ENCODE assay signal across 8 cellular contexts in genomic region chr6:125154184-125155135, GRCh38. TPM values are rescaled to one million over a fixed set of nuclear protein-coding genes. Genes with fewer than 3 reads are reported as not detected.
A peak's percentile ranks its signal among the peaks of the same experiment; 100 is the strongest.
DNase-seq lines count a peak whose midpoint lies in the region; ATAC-seq and TF ChIP-seq lines count a peak whose summit lies in the region.

No MANE protein-coding gene starts in this region.

- H3K9me3 Mint-ChIP-seq in CD4-positive, alpha-beta T cell = no peaks in the 10 kb centered on the region
- H3K9me3 Mint-ChIP-seq in effector memory CD8-positive, alpha-beta T cell = no peaks in the 10 kb centered on the region

- no peaks in the 10 kb centered on the region for H3K36me3 ChIP-seq in tibial artery

- peak overlapping the region; percentile 26 for H3K4me3 ChIP-seq in mononuclear cell (ENCODE audit: low read length)
- H3K4me3 ChIP-seq in tibial artery = peak overlapping the region; percentile 61 to 68

- H3K4me1 ChIP-seq in mononuclear cell (ENCODE audit: insufficient read depth, low read length) (peaks cover 15% of the 10 kb centered on the region), tibial artery (peaks cover 0 to 45% (median 9%) of the 10 kb centered on the region in 4 donors)

- peaks cover 61% of the 10 kb centered on the region for H3K27me3 Mint-ChIP-seq in CD4-positive, alpha-beta T cell
- peaks cover 41% of the 10 kb centered on the region for H3K27me3 Mint-ChIP-seq in T-helper 17 cell
- peaks cover 32 to 52% of the 10 kb centered on the region in 2 donors for H3K27me3 Mint-ChIP-seq in effector memory CD8-positive, alpha-beta T cell

- H3K36me3 Mint-ChIP-seq in CD4-positive, alpha-beta T cell (ENCODE audit: low read depth) = no peaks in the 10 kb centered on the region
- H3K36me3 Mint-ChIP-seq in T-helper 17 cell (ENCODE audit: low read depth) = no peaks in the 10 kb centered on the region
- no peaks in the 10 kb centered on the region for H3K36me3 Mint-ChIP-seq in effector memory CD8-positive, alpha-beta T cell (ENCODE audit: insufficient read depth)

- TF ChIP-seq CTCF in CD4-positive, alpha-beta T cell (IDR thresholded peaks at IDR 0.05) = no peak
- TF ChIP-seq CTCF in tibial artery (IDR thresholded peaks at IDR 0.05) = peak in 1 of 2 experiments; percentile 7

- H3K4me1 Mint-ChIP-seq in CD4-positive, alpha-beta T cell (ENCODE audit: low read depth) = peaks cover 6% of the 10 kb centered on the region
- no peaks in the 10 kb centered on the region for H3K4me1 Mint-ChIP-seq in T-helper 17 cell
- no peaks in the 10 kb centered on the region for H3K4me1 Mint-ChIP-seq in effector memory CD8-positive, alpha-beta T cell (ENCODE audit: low read depth in 2 of 2)

- no peak for DNase-seq in CD4-positive, alpha-beta T cell
- peak; percentile 52 for DNase-seq in HEK293T (ENCODE audit: extremely low spot score)
- no peak for DNase-seq in T-helper 17 cell
- DNase-seq in effector memory CD8-positive, alpha-beta T cell = no peak
- peak; percentile 38 to 70 for DNase-seq in tibial artery
- DNase-seq in NCI-H2196 (lab: John Stamatoyannopoulos, UW; ENCODE audit: unreplicated experiment) = no peak
- no peak for DNase-seq in DMS153 (lab: John Stamatoyannopoulos, UW)

- POLR2A ChIA-PET in CD4-positive, alpha-beta T cell (lab: Charles Lee) = no interaction called here
- POLR2A ChIA-PET in HEK293T (lab: Yijun Ruan, JAX) = interaction anchor here (1.0 kb wide), 1 partner anchor 12 kb away, joined by 5 read pairs; no protein-coding TSS in a partner anchor

- H3K4me3 Mint-ChIP-seq in CD4-positive, alpha-beta T cell = peak overlapping the region; percentile 84
- H3K4me3 Mint-ChIP-seq in T-helper 17 cell = peak overlapping the region; percentile 83
- H3K4me3 Mint-ChIP-seq in effector memory CD8-positive, alpha-beta T cell = peak overlapping the region; percentile 60 to 68

- intact Hi-C loops in CD4-positive, alpha-beta T cell (cut with DNase I, micrococcal nuclease) = no loop called here
- intact Hi-C loops in tibial artery (cut with DNase I; ENCODE audit: low total_unique reads) = loop anchor here (5.0 to 10.0 kb wide), 2 partner anchors 148 to 620 kb away; partner anchors contain the start of gene HDDC2

- no peak overlapping the region for H3K27ac Mint-ChIP-seq in CD4-positive, alpha-beta T cell
- H3K27ac Mint-ChIP-seq in T-helper 17 cell = no peak overlapping the region
- no peak overlapping the region for H3K27ac Mint-ChIP-seq in effector memory CD8-positive, alpha-beta T cell

- peaks cover 30% of the 10 kb centered on the region for H3K27me3 ChIP-seq in CD4-positive, alpha-beta T cell (ENCODE audit: control insufficient read depth, insufficient read depth, low read length)
- H3K27me3 ChIP-seq in mononuclear cell (ENCODE audit: insufficient read depth, low read length) = peaks cover 30% of the 10 kb centered on the region
- H3K27me3 ChIP-seq in tibial artery = no peaks in the 10 kb centered on the region

- CTCF ChIA-PET in CD4-positive, alpha-beta T cell (lab: Charles Lee) = interaction anchor here (1.1 to 1.3 kb wide), 2 partner anchors 9 to 16 kb away, joined by 3 read pairs; no protein-coding TSS in a partner anchor
- CTCF ChIA-PET in HEK293T (lab: Yijun Ruan, JAX) = interaction anchor here (0.8 to 1.6 kb wide), 10 partner anchors 9 to 591 kb away, joined by 3 to 5 read pairs (median 3); no protein-coding TSS in a partner anchor

- ATAC-seq in CD4-positive, alpha-beta T cell (ENCODE audit: poor library complexity) = no peak
- peak; percentile 56 for ATAC-seq in T-helper 17 cell
- ATAC-seq in effector memory CD8-positive, alpha-beta T cell (replicated peaks) = peak; percentile 19

- H3K9me3 ChIP-seq in CD4-positive, alpha-beta T cell (ENCODE audit: control insufficient read depth, low read length) = no peaks in the 10 kb centered on the region
- no peaks in the 10 kb centered on the region for H3K9me3 ChIP-seq in T-helper 17 cell (ENCODE audit: control insufficient read depth, low read length, poor library complexity, severe bottlenecking)
- H3K9me3 ChIP-seq in mononuclear cell (ENCODE audit: low read depth, low read length) = no peaks in the 10 kb centered on the region
- no peaks in the 10 kb centered on the region for H3K9me3 ChIP-seq in tibial artery

- no peak overlapping the region for H3K27ac ChIP-seq in CD4-positive, alpha-beta T cell (ENCODE audit: low read depth, low read length)
- H3K27ac ChIP-seq in tibial artery = peak overlapping the region; percentile 79 to 85

TF ChIP-seq in HEK293T, 16 proteins besides CTCF, POLR2A, EP300 and RAD21:
- TF ChIP-seq LEF1 (IDR thresholded peaks at IDR 0.05; ENCODE audit: borderline replicate concordance) (no peak), ZNF384 (IDR thresholded peaks at IDR 0.05) (peak; percentile 73), FOXA1 (IDR thresholded peaks at IDR 0.05) (no peak)

RNA-seq across cellular contexts. Expression of gene TPD52L1, which starts 0.9 kb away (rescaled TPM):
- total RNA-seq in CD4-positive, alpha-beta T cell = not detected
- not detected for total RNA-seq in T-helper 17 cell
- total RNA-seq in mononuclear cell = 0.31 TPM

Comparison
In these comparisons a context has a peak if more than half of its experiments do, and no peak if none do; other contexts are left out.
1. DNase-seq: peak in HEK293T (single experiment) and tibial artery (2 of 2); none in CD4-positive, alpha-beta T cell (0 of 10), T-helper 17 cell (0 of 3), effector memory CD8-positive, alpha-beta T cell (0 of 3), NCI-H2196 (single experiment) and DMS153 (single experiment).
2. Peak in every context shown above with its lines, with median percentiles within 50 percentile points of each other: H3K4me3 Mint-ChIP-seq.